ENCODE assay signal across 9 cellular contexts in the genomic region with DNA sequence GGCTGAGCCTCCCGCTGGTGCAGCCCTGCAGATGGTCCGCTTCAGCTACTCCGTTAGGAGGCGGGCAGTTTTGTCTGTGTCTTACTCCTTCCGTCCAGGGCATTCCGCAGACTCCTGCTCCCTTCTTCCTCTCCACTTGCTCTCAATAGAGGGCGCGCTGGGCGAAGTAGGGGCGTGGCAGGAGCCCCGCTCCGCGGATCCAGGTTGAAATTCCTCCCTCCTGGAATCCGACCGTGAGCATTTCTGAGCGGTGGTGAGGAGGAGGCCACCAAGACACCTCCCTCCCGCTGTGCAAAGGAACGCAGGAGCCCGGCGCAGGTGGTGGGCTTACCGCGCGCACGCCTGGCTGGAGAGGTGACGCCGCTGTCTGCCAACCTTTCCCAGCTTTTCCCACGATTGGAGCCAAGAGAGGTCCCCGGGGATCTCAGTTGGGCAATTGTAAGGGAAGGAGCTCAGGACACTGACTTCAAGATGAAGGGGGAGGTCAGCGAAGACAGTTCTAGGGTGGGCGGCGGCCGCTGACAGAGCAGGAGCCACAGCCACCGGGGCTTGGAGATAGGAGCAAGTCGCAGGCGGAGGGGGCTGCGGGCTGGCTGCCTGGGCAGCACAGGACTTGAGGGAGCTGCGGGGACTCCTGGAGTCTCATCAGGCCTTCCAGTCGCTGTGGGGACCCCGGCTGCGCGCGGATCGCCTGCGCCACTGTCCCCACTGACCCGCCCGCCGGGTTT.
A peak's percentile ranks its signal among the peaks of the same experiment; 100 is the strongest.
DNase-seq lines count a peak whose midpoint lies in the region; ATAC-seq lines count a peak whose summit lies in the region.
"Had no signal": no experiment of that assay in that cellular context is flagged by ENCODE, and none has a peak within 500 bp of the region (broad histone marks: within the 10 kb centered on the region; RNA-seq: fewer than 3 reads in every experiment).

No MANE protein-coding gene starts in this region.

- peak overlapping the region; percentile 20 for H3K27ac ChIP-seq in muscle layer of colon (ENCODE audit: low read depth, low read length)
- H3K27ac ChIP-seq: neutrophil had no signal

- DNase-seq in D341Med (ENCODE audit: low spot score) (peak; percentile 71), NCI-H460 (ENCODE audit: extremely low read depth, low read depth) (peak; percentile 1), HPDE6-E6E7 (ENCODE audit: extremely low spot score) (no peak), NCI-H774 (lab: John Stamatoyannopoulos, UW) (no peak)
- DNase-seq in activated CD4-positive, alpha-beta T cell treated with anti-CD3 and anti-CD28 coated beads, Interleukin-2, amount 50 U/mL, for 1 hour: no peak

- ATAC-seq in GM21717 (IDR thresholded peaks at IDR 0.05; ENCODE audit: unreplicated experiment): peak; percentile 61
- peak; percentile 17 for ATAC-seq in esophagus mucosa

- no peak overlapping the region for H3K9ac ChIP-seq in muscle layer of colon (ENCODE audit: low read length)

- H3K9me3 ChIP-seq in muscle layer of colon (ENCODE audit: low read length): no peaks in the 10 kb centered on the region
- H3K9me3 ChIP-seq: neutrophil had no signal

- no peaks in the 10 kb centered on the region for H3K36me3 ChIP-seq in muscle layer of colon (ENCODE audit: insufficient read depth, low read length)
- H3K36me3 ChIP-seq: neutrophil had no signal

- H3K4me3 ChIP-seq in muscle layer of colon (ENCODE audit: low read depth in 1 of 2, low read length in 2 of 2): peak overlapping the region; percentile 61 to 90

- no peaks in the 10 kb centered on the region for H3K4me1 ChIP-seq in muscle layer of colon (ENCODE audit: insufficient read depth, low read length)

- H3K27me3 ChIP-seq in muscle layer of colon (ENCODE audit: control insufficient read depth in 1 of 2, insufficient read depth in 2 of 2, low read length in 2 of 2): no peaks in the 10 kb centered on the region

Comparison
In these comparisons a context has a peak if more than half of its experiments do, and no peak if none do; other contexts are left out.
1. DNase-seq: peak in D341Med (single experiment) and NCI-H460 (single experiment); none in HPDE6-E6E7 (single experiment), NCI-H774 (single experiment) and activated CD4-positive, alpha-beta T cell treated with anti-CD3 and anti-CD28 coated beads, Interleukin-2, amount 50 U/mL, for 1 hour (single experiment).